Comparison of ENCODE assay signal across 33 cellular contexts in genomic region chr6:163314791-163315404, GRCh38.
A peak's percentile ranks its signal among the peaks of the same experiment; 100 is the strongest.
DNase-seq lines count a peak whose midpoint lies in the region; ATAC-seq, FAIRE-seq and TF ChIP-seq lines count a peak whose summit lies in the region.
"Had no signal": no experiment of that assay in that cellular context is flagged by ENCODE, and none has a peak within 500 bp of the region (broad histone marks: within the 10 kb centered on the region; RNA-seq: fewer than 3 reads in every experiment).

No MANE protein-coding gene starts in this region.

- TF ChIP-seq RAD21 in K562 (CRISPR knock-in tag; conservative IDR thresholded peaks at IDR 0.05 in 1 of 2, IDR thresholded peaks at IDR 0.05 in 1 of 2): no peak

- no peaks in the 10 kb centered on the region for H3K36me3 Mint-ChIP-seq in GM23338 (ENCODE audit: low read depth)
- H3K36me3 Mint-ChIP-seq: activated naive CD4-positive, alpha-beta T cell treated with anti-CD3 and anti-CD28 coated beads, Interleukin-2, amount 10 ng/mL, durations not matched to agents 7 days and 5 days; naive B cell; stimulated activated naive B cell treated with anti-CD40 and anti-IgM and Interleukin-4, amounts not matched to agents 10 μg/mL and 1 μg/mL and 100 μg/mL, for 72 hours had no signal

- H3K27ac Mint-ChIP-seq in GM23338: no peak overlapping the region
- H3K27ac Mint-ChIP-seq: activated naive CD4-positive, alpha-beta T cell treated with anti-CD3 and anti-CD28 coated beads, Interleukin-2, amount 10 ng/mL, durations not matched to agents 7 days and 5 days; activated T-cell treated with anti-CD3 and anti-CD28 coated beads, Interleukin-2, amount 50 U/mL, for 72 hours; naive B cell; stimulated activated naive B cell treated with anti-CD40 and anti-IgM and Interleukin-4, amounts not matched to agents 10 μg/mL and 1 μg/mL and 100 μg/mL, for 72 hours; T-helper 17 cell had no signal

- no peak for TF ChIP-seq CTCF in GM23338 (conservative IDR thresholded peaks at IDR 0.05; ENCODE audit: low read depth in 2 of 2)
- TF ChIP-seq CTCF in K562 (IDR thresholded peaks at IDR 0.05 in 2 of 3, conservative IDR thresholded peaks at IDR 0.05 in 1 of 3; ENCODE audit: insufficient read depth in 2 of 3, low read depth in 1 of 3, low read length in 3 of 3): no peak
- no peak for TF ChIP-seq CTCF in esophagus muscularis mucosa (IDR thresholded peaks at IDR 0.05)
- no peak for TF ChIP-seq CTCF in BE2C (IDR thresholded peaks at IDR 0.05; ENCODE audit: low read depth, low read length)

- no TSS peak for BruUV-seq in K562 (replicated peaks; lab: Mats Ljungman, UMichigan)

- no peaks in the 10 kb centered on the region for H3K4me1 Mint-ChIP-seq in GM23338
- H3K4me1 Mint-ChIP-seq: activated naive CD4-positive, alpha-beta T cell treated with anti-CD3 and anti-CD28 coated beads, Interleukin-2, amount 10 ng/mL, durations not matched to agents 7 days and 5 days; naive B cell; stimulated activated naive B cell treated with anti-CD40 and anti-IgM and Interleukin-4, amounts not matched to agents 10 μg/mL and 1 μg/mL and 100 μg/mL, for 72 hours had no signal

- no peaks in the 10 kb centered on the region for H3K36me3 ChIP-seq in GM23338 (ENCODE audit: insufficient read depth)
- no peaks in the 10 kb centered on the region for H3K36me3 ChIP-seq in K562 (ENCODE audit: control insufficient read depth, insufficient read depth, low read length)
- H3K36me3 ChIP-seq in esophagus muscularis mucosa: no peaks in the 10 kb centered on the region
- no peaks in the 10 kb centered on the region for H3K36me3 ChIP-seq in BE2C
- H3K36me3 ChIP-seq: ascending aorta, prostate gland, SJCRH30, thyroid gland had no signal

- H3K27me3 ChIP-seq in GM23338 (ENCODE audit: insufficient read depth): no peaks in the 10 kb centered on the region
- H3K27me3 ChIP-seq in K562 (ENCODE audit: control insufficient read depth in 2 of 2, insufficient read depth in 2 of 2, low read length in 2 of 2): peaks cover 61 to 70% of the 10 kb centered on the region in 2 experiments
- no peaks in the 10 kb centered on the region for H3K27me3 ChIP-seq in layer of hippocampus (ENCODE audit: control insufficient read depth, insufficient read depth, low read length)
- H3K27me3 ChIP-seq in esophagus muscularis mucosa: no peaks in the 10 kb centered on the region
- no peaks in the 10 kb centered on the region for H3K27me3 ChIP-seq in BE2C
- H3K27me3 ChIP-seq: ascending aorta, SJCRH30, thyroid gland had no signal

- WGBS in K562 (ENCODE audit: insufficient coverage, low coverage, missing lambda C conversion rate): 0% methylated on average over 10 of the region's 10 CpGs
- WGBS in esophagus muscularis mucosa: 84% methylated on average over 10 of the region's 10 CpGs

- H3K9ac ChIP-seq in K562 (ENCODE audit: insufficient read depth in 1 of 2, low read depth in 2 of 2, low read length in 2 of 2): no peak overlapping the region

- FAIRE-seq in K562 (lab: Jason Lieb, UNC): no peak
- FAIRE-seq: A549, small intestine had no signal

- H3K9me1 ChIP-seq in K562 (ENCODE audit: control insufficient read depth, insufficient read depth, low read length): no peaks in the 10 kb centered on the region

- in situ Hi-C loops in K562 (cut with MboI): no loop called here

- H3K27me3 Mint-ChIP-seq in GM23338 (ENCODE audit: insufficient read depth, low read depth, poor library complexity): peaks cover 5% of the 10 kb centered on the region

- POLR2A ChIA-PET in K562 (lab: Yijun Ruan, JAX): interaction anchor here (0.5 kb wide), 1 partner anchor 55 kb away, joined by 3 read pairs; no protein-coding TSS in a partner anchor

- TF ChIP-seq EP300 in K562 (IDR thresholded peaks at IDR 0.05; ENCODE audit: low read length): no peak
- TF ChIP-seq EP300 in esophagus muscularis mucosa (IDR thresholded peaks at IDR 0.05): no peak

- no peak overlapping the region for H3K4me2 ChIP-seq in GM23338
- H3K4me2 ChIP-seq in K562 (ENCODE audit: insufficient read depth, low read length): no peak overlapping the region
- H3K4me2 ChIP-seq: A549 had no signal

- DNase-seq in GM23338 (ENCODE audit: low spot score): no peak
- no peak for DNase-seq in K562 (ENCODE audit: extremely low read depth in 1 of 4, low spot score in 3 of 4)
- DNase-seq in putamen (ENCODE audit: low spot score): peak; percentile 92
- no peak for DNase-seq in NCI-H82 (lab: John Stamatoyannopoulos, UW)
- DNase-seq in esophagus muscularis mucosa (ENCODE audit: extremely low spot score): no peak
- DNase-seq in BE2C: no peak
- DNase-seq: activated CD4-positive, alpha-beta T cell treated with anti-CD3 and anti-CD28 coated beads for 48 hours; activated naive CD4-positive, alpha-beta T cell treated with anti-CD3 and anti-CD28 coated beads, Interleukin-2, amount 10 ng/mL, durations not matched to agents 7 days and 5 days; activated T-cell treated with anti-CD3 and anti-CD28 coated beads, Interleukin-2, amount 50 U/mL, for 72 hours; cerebellar nuclear complex; effector CD4-positive, alpha-beta T cell; GOT3; Karpas-422; kidney glomerular epithelial cell; mesenchymal stem cell; naive B cell; NCI-H1092; NCI-H187 treated with DMSO at 0.1 percent for 48 hours; NCI-H2227 treated with DMSO at 0.1 percent for 48 hours; PC-3; small intestine; stimulated activated CD4-positive, alpha-beta T cell treated with anti-CD3 and anti-CD28 coated beads, Interleukin-2, amount 100 ng/mL, for 48 hours; stimulated activated naive B cell treated with anti-CD40 and anti-IgM and Interleukin-4, amounts not matched to agents 10 μg/mL and 1 μg/mL and 100 μg/mL, for 72 hours; T-helper 17 cell; thyroid gland had no signal

- CTCF ChIA-PET in K562 (lab: Yijun Ruan, JAX; ENCODE audit: low intra/inter-chr PET ratio): no interaction called here

- no peaks in the 10 kb centered on the region for H3K4me1 ChIP-seq in GM23338 (ENCODE audit: insufficient read depth)
- H3K4me1 ChIP-seq in K562 (replicated peaks in 1 of 2; ENCODE audit: control insufficient read depth in 2 of 2, insufficient read depth in 2 of 2, low read length in 2 of 2): no peaks in the 10 kb centered on the region
- H3K4me1 ChIP-seq in esophagus muscularis mucosa: peaks cover 0 to 6% (median 0%) of the 10 kb centered on the region in 4 donors
- H3K4me1 ChIP-seq in BE2C: no peaks in the 10 kb centered on the region
- H3K4me1 ChIP-seq: ascending aorta, prostate gland, thyroid gland had no signal

- H3K4me3 Mint-ChIP-seq in GM23338: no peak overlapping the region
- H3K4me3 Mint-ChIP-seq: activated naive CD4-positive, alpha-beta T cell treated with anti-CD3 and anti-CD28 coated beads, Interleukin-2, amount 10 ng/mL, durations not matched to agents 7 days and 5 days; activated T-cell treated with anti-CD3 and anti-CD28 coated beads, Interleukin-2, amount 50 U/mL, for 72 hours; naive B cell; stimulated activated naive B cell treated with anti-CD40 and anti-IgM and Interleukin-4, amounts not matched to agents 10 μg/mL and 1 μg/mL and 100 μg/mL, for 72 hours; T-helper 17 cell had no signal

- no peaks in the 10 kb centered on the region for H3K79me2 ChIP-seq in GM23338 (replicated peaks; ENCODE audit: insufficient read depth)
- no peaks in the 10 kb centered on the region for H3K79me2 ChIP-seq in K562 (ENCODE audit: control insufficient read depth, insufficient read depth, low read length)

- H3K27ac ChIP-seq in GM23338 (ENCODE audit: low read depth) (no peak overlapping the region), K562 (ENCODE audit: extremely low read depth, low read depth, low read length) (no peak overlapping the region), layer of hippocampus (ENCODE audit: low read depth, low read length) (peak overlapping the region; percentile 97), esophagus muscularis mucosa (replicated peaks in 1 of 4) (peak overlapping the region in 2 of 4 donors; percentile 22 to 46)
- H3K27ac ChIP-seq: A549, ascending aorta, C4-2B, prostate gland, SJCRH30, thyroid gland had no signal

- H3F3A ChIP-seq in GM23338 (replicated peaks; ENCODE audit: low read depth): no peaks in the 10 kb centered on the region

- H4K20me1 ChIP-seq in GM23338 (replicated peaks; ENCODE audit: insufficient read depth) (no peaks in the 10 kb centered on the region), K562 (replicated peaks; ENCODE audit: control insufficient read depth, insufficient read depth, low read length) (no peaks in the 10 kb centered on the region)

- ATAC-seq in GM23338 (no peak), K562 (no peak), HG03571 (IDR thresholded peaks at IDR 0.05; ENCODE audit: unreplicated experiment) (no peak)
- ATAC-seq: A549; activated T-cell treated with anti-CD3 and anti-CD28 coated beads, Interleukin-2, amount 50 U/mL, for 72 hours; esophagus mucosa; PC-3; stimulated activated naive B cell treated with anti-CD40 and anti-IgM and Interleukin-4, amounts not matched to agents 10 μg/mL and 1 μg/mL and 100 μg/mL, for 72 hours; T-helper 17 cell had no signal

- no peak overlapping the region for H3K4me3 ChIP-seq in GM23338
- no peak overlapping the region for H3K4me3 ChIP-seq in K562
- no peak overlapping the region for H3K4me3 ChIP-seq in esophagus muscularis mucosa
- no peak overlapping the region for H3K4me3 ChIP-seq in BE2C (ENCODE audit: low read depth, low read length)
- H3K4me3 ChIP-seq: A549, ascending aorta, prostate gland, SJCRH30, thyroid gland had no signal

- no peaks in the 10 kb centered on the region for H3K9me3 Mint-ChIP-seq in GM23338
- H3K9me3 Mint-ChIP-seq: activated naive CD4-positive, alpha-beta T cell treated with anti-CD3 and anti-CD28 coated beads, Interleukin-2, amount 10 ng/mL, durations not matched to agents 7 days and 5 days; activated T-cell treated with anti-CD3 and anti-CD28 coated beads, Interleukin-2, amount 50 U/mL, for 72 hours; naive B cell; stimulated activated naive B cell treated with anti-CD40 and anti-IgM and Interleukin-4, amounts not matched to agents 10 μg/mL and 1 μg/mL and 100 μg/mL, for 72 hours had no signal

- TF ChIP-seq POLR2A in K562 (conservative IDR thresholded peaks at IDR 0.05): no peak
- no peak for TF ChIP-seq POLR2A in esophagus muscularis mucosa (IDR thresholded peaks at IDR 0.05; ENCODE audit: low read depth)

- intact Hi-C loops in K562 (cut with micrococcal nuclease) (no loop called here), esophagus muscularis mucosa (cut with DNase I) (no loop called here)

- H2AFZ ChIP-seq in GM23338: 0 out of 2 replicates have a peak overlapping the region, but pooled peaks have one; percentile 47
- H2AFZ ChIP-seq in K562 (ENCODE audit: low read depth, low read length): no peak overlapping the region

- no peaks in the 10 kb centered on the region for H3K9me3 ChIP-seq in K562 (replicated peaks; ENCODE audit: control insufficient read depth, insufficient read depth, low read depth, low read length)
- no peaks in the 10 kb centered on the region for H3K9me3 ChIP-seq in esophagus muscularis mucosa
- H3K9me3 ChIP-seq in BE2C: no peaks in the 10 kb centered on the region
- H3K9me3 ChIP-seq: A549, ascending aorta, prostate gland, SJCRH30, thyroid gland had no signal

- H3K9me2 ChIP-seq in GM23338 (ENCODE audit: insufficient read depth): no peaks in the 10 kb centered on the region

TF ChIP-seq in GM23338, 12 proteins besides CTCF, POLR2A, EP300 and RAD21 (continues in another document):
- TF ChIP-seq CREB1 (CRISPR knock-in tag; IDR thresholded peaks at IDR 0.05; ENCODE audit: low read depth): no peak

TF ChIP-seq in K562, 482 proteins besides CTCF, POLR2A, EP300 and RAD21 (continues in another document):
- no peak for TF ChIP-seq TGIF2 (CRISPR knock-in tag; IDR thresholded peaks at IDR 0.05)
- TF ChIP-seq TCF7L2 (IDR thresholded peaks at IDR 0.05; ENCODE audit: low read depth, low read length): no peak
